15 cellular contexts compared by ENCODE assay signal in the genomic region with DNA sequence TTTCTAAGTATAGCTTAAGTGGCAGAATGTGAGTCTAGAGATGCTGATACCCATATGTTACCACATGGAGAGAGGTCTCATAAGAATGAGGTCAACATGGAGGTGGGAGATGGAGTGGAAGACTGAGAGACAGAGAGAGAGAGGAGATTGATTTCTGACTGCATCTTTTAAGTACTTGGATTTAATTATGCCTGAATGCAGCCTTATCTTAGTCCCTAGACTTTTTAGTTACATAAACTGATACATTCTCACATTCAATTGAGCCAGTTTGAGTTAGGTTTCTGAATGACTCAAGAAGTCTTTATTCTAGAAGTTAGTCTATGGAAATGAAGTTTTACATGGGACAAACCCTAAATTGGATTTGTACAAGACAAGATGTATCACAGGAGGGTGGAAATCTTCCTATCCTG. TPM values are rescaled to one million over a fixed set of nuclear protein-coding genes. Genes with fewer than 3 reads are reported as not detected.
DNase-seq lines count a peak whose midpoint lies in the region; ATAC-seq and TF ChIP-seq lines count a peak whose summit lies in the region.
"Had no signal": no experiment of that assay in that cellular context is flagged by ENCODE, and none has a peak within 500 bp of the region (broad histone marks: within the 10 kb centered on the region; RNA-seq: fewer than 3 reads in every experiment).

No MANE protein-coding gene starts in this region.

- H3K27me3 ChIP-seq in GM06990 (replicated peaks; ENCODE audit: control insufficient read depth, insufficient read depth, low read length) (no peaks in the 10 kb centered on the region), Caco-2 (replicated peaks; ENCODE audit: control insufficient read depth, insufficient read depth, low read length) (no peaks in the 10 kb centered on the region)
- H3K27me3 ChIP-seq in naive thymus-derived CD4-positive, alpha-beta T cell (ENCODE audit: control insufficient read depth in 2 of 2, insufficient read depth in 2 of 2, low read length in 2 of 2), result no peaks in the 10 kb centered on the region
- H3K27me3 ChIP-seq: MG63, neutrophil had no signal

- H3K36me3 Mint-ChIP-seq in activated CD4-positive, alpha-beta memory T cell treated with anti-CD3 and anti-CD28 coated beads for 36 hours, result peaks cover 2% of the 10 kb centered on the region
- H3K36me3 Mint-ChIP-seq in naive thymus-derived CD4-positive, alpha-beta T cell, result peaks cover 0 to 51% (median 11%) of the 10 kb centered on the region in 5 donors
- no peaks in the 10 kb centered on the region for H3K36me3 Mint-ChIP-seq in nephron progenitor cell (ENCODE audit: low read depth)
- H3K36me3 Mint-ChIP-seq in Caco-2 (ENCODE audit: insufficient read depth, unreplicated experiment), result no peaks in the 10 kb centered on the region

- peak; percentile 36 for ATAC-seq in GM21619 (IDR thresholded peaks at IDR 0.05; ENCODE audit: unreplicated experiment)
- no peak for ATAC-seq in naive thymus-derived CD4-positive, alpha-beta T cell
- ATAC-seq in GM18870 (IDR thresholded peaks at IDR 0.05; ENCODE audit: unreplicated experiment), result no peak
- ATAC-seq: esophagus mucosa had no signal

- POLR2A ChIA-PET in activated CD4-positive, alpha-beta memory T cell treated with anti-CD3 and anti-CD28 coated beads for 36 hours (lab: Charles Lee), result interaction anchor here (0.6 to 2.5 kb wide), 6 partner anchors 10 to 1273 kb away, joined by 3 to 18 read pairs (median 5); no protein-coding TSS in a partner anchor
- POLR2A ChIA-PET in naive thymus-derived CD4-positive, alpha-beta T cell (lab: Charles Lee), result interaction anchor here (1.4 to 3.3 kb wide), 4 partner anchors 11 to 64 kb away, joined by 4 to 13 read pairs (median 7); a partner anchor contains a TSS
- POLR2A ChIA-PET in Caco-2 (lab: Charles Lee), result no interaction called here

- TF ChIP-seq CTCF in GM06990 (IDR thresholded peaks at IDR 0.05; ENCODE audit: insufficient read depth, low read length, poor library complexity, severe bottlenecking) (no peak), nephron progenitor cell (IDR thresholded peaks at IDR 0.05) (no peak), Caco-2 (IDR thresholded peaks at IDR 0.05; ENCODE audit: insufficient read depth in 1 of 2, low read depth in 1 of 2, low read length in 1 of 2, severe bottlenecking in 1 of 2, unreplicated experiment in 1 of 2) (no peak)

- H3K4me1 Mint-ChIP-seq in activated CD4-positive, alpha-beta memory T cell treated with anti-CD3 and anti-CD28 coated beads for 36 hours (ENCODE audit: low read depth), result peaks cover 88% of the 10 kb centered on the region
- H3K4me1 Mint-ChIP-seq in naive thymus-derived CD4-positive, alpha-beta T cell, result peaks cover 71 to 100% (median 97%) of the 10 kb centered on the region in 7 donors
- H3K4me1 Mint-ChIP-seq in nephron progenitor cell (no peaks in the 10 kb centered on the region), Caco-2 (ENCODE audit: low read depth, unreplicated experiment) (peaks cover 8% of the 10 kb centered on the region)

- no peaks in the 10 kb centered on the region for H3K36me3 ChIP-seq in GM06990 (ENCODE audit: control insufficient read depth, insufficient read depth, low read length)
- no peaks in the 10 kb centered on the region for H3K36me3 ChIP-seq in naive thymus-derived CD4-positive, alpha-beta T cell (ENCODE audit: control insufficient read depth in 2 of 3, insufficient read depth in 3 of 3, low read length in 3 of 3)
- no peaks in the 10 kb centered on the region for H3K36me3 ChIP-seq in Caco-2 (ENCODE audit: control insufficient read depth, insufficient read depth, low read length)
- H3K36me3 ChIP-seq: MG63, neutrophil had no signal

- peaks cover 2% of the 10 kb centered on the region for H3K27me3 Mint-ChIP-seq in activated CD4-positive, alpha-beta memory T cell treated with anti-CD3 and anti-CD28 coated beads for 36 hours
- H3K27me3 Mint-ChIP-seq in naive thymus-derived CD4-positive, alpha-beta T cell, result no peaks in the 10 kb centered on the region
- peaks cover 4% of the 10 kb centered on the region for H3K27me3 Mint-ChIP-seq in nephron progenitor cell (ENCODE audit: low read depth, poor library complexity)
- H3K27me3 Mint-ChIP-seq in Caco-2 (ENCODE audit: insufficient read depth, unreplicated experiment), result no peaks in the 10 kb centered on the region

- DNase-seq in GM06990 (ENCODE audit: extremely low read depth, insufficient read length) (peak; percentile 15), nephron progenitor cell (no peak), Caco-2 (no peak)
- DNase-seq in activated CD4-positive, alpha-beta memory T cell treated with anti-CD3 and anti-CD28 coated beads for 36 hours, result no peak
- DNase-seq in naive thymus-derived CD4-positive, alpha-beta T cell, result no peak
- DNase-seq: amygdala, hippocampal formation, MG63, NCI-H2171 treated with DMSO at 0.1 percent for 48 hours had no signal

- peaks cover 38 to 50% of the 10 kb centered on the region in 2 donors for H3K4me1 ChIP-seq in naive thymus-derived CD4-positive, alpha-beta T cell (ENCODE audit: control insufficient read depth in 2 of 2, insufficient read depth in 2 of 2, low read length in 2 of 2)
- H3K4me1 ChIP-seq in Caco-2, result no peaks in the 10 kb centered on the region

- H3K4me3 ChIP-seq in GM06990 (replicated peaks; ENCODE audit: low read depth, low read length) (no peak overlapping the region), Caco-2 (ENCODE audit: low read depth, low read length) (no peak overlapping the region)
- H3K4me3 ChIP-seq in naive thymus-derived CD4-positive, alpha-beta T cell (ENCODE audit: low read length), result no peak overlapping the region
- H3K4me3 ChIP-seq: MG63 had no signal

- no peak overlapping the region for H3K4me3 Mint-ChIP-seq in activated CD4-positive, alpha-beta memory T cell treated with anti-CD3 and anti-CD28 coated beads for 36 hours
- H3K4me3 Mint-ChIP-seq in naive thymus-derived CD4-positive, alpha-beta T cell, result peak overlapping the region in 7 of 10 donors; percentile 4 to 85 (median 76)
- H3K4me3 Mint-ChIP-seq in nephron progenitor cell (no peak overlapping the region), Caco-2 (ENCODE audit: unreplicated experiment) (no peak overlapping the region)

- CTCF ChIA-PET in activated CD4-positive, alpha-beta memory T cell treated with anti-CD3 and anti-CD28 coated beads for 36 hours (lab: Charles Lee), result interaction anchor here (1.0 to 3.0 kb wide), 3 partner anchors 14 to 41 kb away, joined by 3 to 11 read pairs (median 6); no protein-coding TSS in a partner anchor
- CTCF ChIA-PET in naive thymus-derived CD4-positive, alpha-beta T cell (lab: Charles Lee), result no interaction called here
- CTCF ChIA-PET in Caco-2 (lab: Charles Lee), result no interaction called here

- no peaks in the 10 kb centered on the region for H3K9me3 Mint-ChIP-seq in activated CD4-positive, alpha-beta memory T cell treated with anti-CD3 and anti-CD28 coated beads for 36 hours
- H3K9me3 Mint-ChIP-seq in naive thymus-derived CD4-positive, alpha-beta T cell, result peaks cover 0 to 20% (median 0%) of the 10 kb centered on the region in 11 donors
- H3K9me3 Mint-ChIP-seq in nephron progenitor cell (peaks cover 8% of the 10 kb centered on the region), Caco-2 (ENCODE audit: unreplicated experiment) (no peaks in the 10 kb centered on the region)

- intact Hi-C loops in activated CD4-positive, alpha-beta memory T cell treated with anti-CD3 and anti-CD28 coated beads for 36 hours (cut with micrococcal nuclease), result loop anchor here (1.0 to 10.0 kb wide), 5 partner anchors 11 to 447 kb away; no protein-coding TSS in a partner anchor
- intact Hi-C loops in naive thymus-derived CD4-positive, alpha-beta T cell (cut with micrococcal nuclease), result no loop called here
- intact Hi-C loops in Caco-2 (cut with micrococcal nuclease; ENCODE audit: unreplicated experiment), result no loop called here

- H3K9me3 ChIP-seq in naive thymus-derived CD4-positive, alpha-beta T cell (ENCODE audit: control insufficient read depth in 2 of 3, low read length in 3 of 3), result no peaks in the 10 kb centered on the region
- H3K9me3 ChIP-seq in Caco-2, result no peaks in the 10 kb centered on the region
- H3K9me3 ChIP-seq: MG63, neutrophil had no signal

- no peak overlapping the region for H3K27ac ChIP-seq in naive thymus-derived CD4-positive, alpha-beta T cell (ENCODE audit: low read depth, low read length)
- H3K27ac ChIP-seq: neutrophil had no signal

- peak overlapping the region; percentile 64 for H3K27ac Mint-ChIP-seq in activated CD4-positive, alpha-beta memory T cell treated with anti-CD3 and anti-CD28 coated beads for 36 hours
- H3K27ac Mint-ChIP-seq in naive thymus-derived CD4-positive, alpha-beta T cell, result peak overlapping the region; percentile 72 to 97 (median 93)
- H3K27ac Mint-ChIP-seq in nephron progenitor cell (no peak overlapping the region), Caco-2 (ENCODE audit: unreplicated experiment) (no peak overlapping the region)

- BruUV-seq in Caco-2 (replicated peaks; lab: Mats Ljungman, UMichigan), result no TSS peak

RNA-seq across cellular contexts. Expression of a gene that starts 58.5 kb away (rescaled TPM):
- 10 to 100 TPM; 30.1 to 31.8 TPM for total RNA-seq in activated CD4-positive, alpha-beta memory T cell treated with anti-CD3 and anti-CD28 coated beads for 36 hours
- total RNA-seq in naive thymus-derived CD4-positive, alpha-beta T cell, result 100 to 1,000 TPM in 1 of 5 experiments, 10 to 100 TPM in 4; 10.8 to 234 (median 45.0) TPM
- 10 to 100 TPM; 60.9 to 92.1 TPM for polyA plus RNA-seq in naive thymus-derived CD4-positive, alpha-beta T cell
- total RNA-seq in Caco-2 (2022), result not detected in 2 replicates
- total RNA-seq: G401, HT1080 had no signal

Comparison
In these comparisons a context has a peak if more than half of its experiments do, and no peak if none do; other contexts are left out.
1. H3K27ac Mint-ChIP-seq: peak in activated CD4-positive, alpha-beta memory T cell treated with anti-CD3 and anti-CD28 coated beads for 36 hours (single experiment) and naive thymus-derived CD4-positive, alpha-beta T cell (9 of 9); none in nephron progenitor cell (single experiment) and Caco-2 (single experiment).
2. H3K4me3 Mint-ChIP-seq: peak in naive thymus-derived CD4-positive, alpha-beta T cell (7 of 10); none in activated CD4-positive, alpha-beta memory T cell treated with anti-CD3 and anti-CD28 coated beads for 36 hours (single experiment), nephron progenitor cell (single experiment) and Caco-2 (single experiment).